Comparison of ENCODE assay signal across 8 cellular contexts in genomic region chr19:13060233-13060963, GRCh38. TPM values are rescaled to one million over a fixed set of nuclear protein-coding genes. Genes with fewer than 3 reads are reported as not detected.
DNase-seq lines count a peak whose midpoint lies in the region; ATAC-seq and TF ChIP-seq lines count a peak whose summit lies in the region.

No MANE protein-coding gene starts in this region.

- DNase-seq in Daoy (ENCODE audit: low read depth) (peak; percentile 71), RPMI7951 (ENCODE audit: low read depth) (peak; percentile 83), fibroblast of the aortic adventitia (ENCODE audit: low read depth) (peak; percentile 54), T-helper 9 cell (no peak), NCI-H446 treated with DMSO at 0.1 percent for 48 hours (lab: John Stamatoyannopoulos, UW) (no peak), NOMO-1 (lab: John Stamatoyannopoulos, UW; ENCODE audit: unreplicated experiment in 2 of 2) (no peak)

- H3K4me1 ChIP-seq in rectal smooth muscle tissue (ENCODE audit: control insufficient read depth, insufficient read depth, low read length), result peaks cover 87% of the 10 kb centered on the region

- peak; percentile 5 for TF ChIP-seq CTCF in fibroblast of the aortic adventitia (IDR thresholded peaks at IDR 0.05; ENCODE audit: insufficient read depth, low read length)

- H3K9ac ChIP-seq in rectal smooth muscle tissue (ENCODE audit: low read length), result no peak overlapping the region

- H3K4me3 ChIP-seq in fibroblast of the aortic adventitia (ENCODE audit: low read depth, low read length) (peak overlapping the region; percentile 49), rectal smooth muscle tissue (ENCODE audit: low read length) (peak overlapping the region; percentile 73)

- no peaks in the 10 kb centered on the region for H3K27me3 ChIP-seq in rectal smooth muscle tissue (ENCODE audit: control insufficient read depth, insufficient read depth, low read length)

- no peak for ATAC-seq in HG03175 (IDR thresholded peaks at IDR 0.05; ENCODE audit: unreplicated experiment)

- H3K27ac ChIP-seq in rectal smooth muscle tissue (ENCODE audit: low read depth, low read length), result peak overlapping the region; percentile 67

- H3K36me3 ChIP-seq in rectal smooth muscle tissue (ENCODE audit: control insufficient read depth, insufficient read depth, low read length), result no peaks in the 10 kb centered on the region

RNA-seq across cellular contexts. Expression of gene LYL1, which starts 42.3 kb away (rescaled TPM):
- 0.24 and 0.34 TPM in 2 replicates for total RNA-seq in Daoy (2014; rRNA removed; shearing (Covaris generic))
- total RNA-seq in RPMI7951 (2014; rRNA removed; shearing (Covaris generic)), result 4.1 and 6.0 TPM in 2 replicates
- 0.63 and 1.4 TPM in 2 replicates for total RNA-seq in fibroblast of the aortic adventitia (ENCODE audit: low replicate concordance)

RNA-seq across cellular contexts. Expression of gene TRMT1, which starts 56.1 kb away (rescaled TPM):
- total RNA-seq in Daoy (2014; rRNA removed; shearing (Covaris generic)), result 61.6 and 67.5 TPM in 2 replicates
- 39.7 and 46.4 TPM in 2 replicates for total RNA-seq in RPMI7951 (2014; rRNA removed; shearing (Covaris generic))
- total RNA-seq in fibroblast of the aortic adventitia (ENCODE audit: low replicate concordance), result 19.2 and 23.9 TPM in 2 replicates

RNA-seq across cellular contexts. Expression of gene NACC1, which starts 57.7 kb away (rescaled TPM):
- total RNA-seq in Daoy (2014; rRNA removed; shearing (Covaris generic)), result 50.6 and 51.2 TPM in 2 replicates
- total RNA-seq in RPMI7951 (2014; rRNA removed; shearing (Covaris generic)), result 27.9 and 28.0 TPM in 2 replicates
- total RNA-seq in fibroblast of the aortic adventitia (ENCODE audit: low replicate concordance), result 11.5 and 51.2 TPM in 2 replicates

Comparison
In these comparisons a context has a peak if more than half of its experiments do, and no peak if none do; other contexts are left out.
1. DNase-seq: peak in Daoy (single experiment), RPMI7951 (single experiment) and fibroblast of the aortic adventitia (single experiment); none in T-helper 9 cell (single experiment), NCI-H446 treated with DMSO at 0.1 percent for 48 hours (single experiment) and NOMO-1 (0 of 2).